ENCODE assay signal across 14 cellular contexts in the genomic region with DNA sequence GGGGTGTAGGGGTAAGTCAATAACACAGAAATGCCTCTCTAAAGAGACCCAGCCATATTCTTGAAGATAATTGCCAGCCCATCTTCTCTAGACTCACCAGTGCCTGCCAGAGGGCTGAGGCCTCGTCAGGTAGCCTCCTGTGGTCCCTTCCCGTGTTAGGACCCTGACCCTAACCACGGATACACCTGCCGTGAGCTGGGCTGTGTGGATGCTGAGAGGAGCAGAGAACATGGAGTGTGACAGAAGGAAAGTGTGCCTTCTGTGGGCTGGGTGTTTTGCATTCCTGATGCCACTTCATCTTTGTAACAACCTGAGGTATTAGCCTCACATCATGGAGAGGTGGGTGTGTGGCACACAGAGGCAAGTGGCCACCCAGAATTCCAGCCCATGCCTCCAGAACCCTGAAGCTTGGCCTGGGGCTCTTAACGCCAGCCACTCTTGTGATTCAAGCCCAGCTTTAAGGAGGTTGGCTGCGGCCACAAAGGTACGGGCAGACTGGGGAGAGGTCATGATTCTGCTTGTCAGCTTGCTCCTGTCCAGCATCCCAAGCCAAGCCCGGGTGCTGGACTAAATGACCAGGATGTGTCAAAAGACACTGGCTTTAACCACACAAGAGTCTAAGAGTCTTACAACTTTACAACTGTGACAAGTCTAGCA.
"Had no signal": no experiment of that assay in that cellular context is flagged by ENCODE, and none has a peak within 500 bp of the region (broad histone marks: within the 10 kb centered on the region; RNA-seq: fewer than 3 reads in every experiment).

No MANE protein-coding gene starts in this region.

- H3K36me3 ChIP-seq: ascending aorta, brain microvascular endothelial cell, esophagus squamous epithelium, gastrocnemius medialis, prostate gland, right atrium auricular region, thyroid gland had no signal

- DNase-seq: activated CD4-positive, CD25-positive, alpha-beta regulatory T cell; esophagus squamous epithelium; gastrocnemius medialis; mammary epithelial cell; natural killer cell; T-helper 17 cell had no signal

- FAIRE-seq: colon, islet of Langerhans had no signal

- H3K9me3 ChIP-seq: ascending aorta, esophagus squamous epithelium, gastrocnemius medialis, prostate gland, right atrium auricular region, thyroid gland had no signal

- H3K27ac ChIP-seq: ascending aorta, brain microvascular endothelial cell, esophagus squamous epithelium, gastrocnemius medialis, prostate gland, right atrium auricular region, thyroid gland had no signal

- H3K4me1 ChIP-seq: prostate gland, thyroid gland had no signal

- H3K4me3 ChIP-seq: ascending aorta, dorsolateral prefrontal cortex, esophagus squamous epithelium, gastrocnemius medialis, prostate gland, right atrium auricular region, thyroid gland had no signal

- H3K27me3 ChIP-seq: ascending aorta, brain microvascular endothelial cell, dorsolateral prefrontal cortex, esophagus squamous epithelium, gastrocnemius medialis, right atrium auricular region, thyroid gland had no signal
